In the genomic region with DNA sequence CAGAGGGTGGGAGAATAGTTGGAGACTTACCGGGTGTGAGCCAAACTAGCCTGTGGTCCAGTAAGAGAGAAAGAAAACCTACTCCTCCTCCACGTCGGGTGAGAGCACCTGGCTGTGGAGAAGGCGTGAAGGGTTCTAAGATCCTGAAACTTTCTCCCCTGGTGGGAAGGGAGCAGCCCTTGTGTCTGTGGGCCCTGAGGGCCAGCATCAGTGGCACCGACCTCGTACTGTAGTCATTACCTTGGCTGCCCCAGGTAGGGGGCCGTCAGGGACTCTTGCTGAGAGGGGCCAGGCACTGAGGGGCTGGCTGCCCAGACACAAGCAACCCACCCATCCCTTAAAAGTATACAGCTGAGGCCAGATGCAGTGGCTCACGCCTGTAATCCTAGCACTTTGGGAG, we compare ENCODE assay signal across 31 cellular contexts.
"Had no signal": no experiment of that assay in that cellular context is flagged by ENCODE, and none has a peak within 500 bp of the region (broad histone marks: within the 10 kb centered on the region; RNA-seq: fewer than 3 reads in every experiment).

No MANE protein-coding gene starts in this region.

- H3K9me3 ChIP-seq: ascending aorta, MG63, Peyer's patch, SJSA1, SK-N-SH had no signal

- H3K9ac ChIP-seq: SK-N-SH had no signal

- H3K4me1 ChIP-seq: Peyer's patch had no signal

- H3K4me3 ChIP-seq: ascending aorta, cardiac muscle cell, MG63, Peyer's patch, SJSA1 had no signal

- H3K4me3 Mint-ChIP-seq: activated CD4-positive, alpha-beta T cell treated with anti-CD3 and anti-CD28 coated beads for 36 hours; activated CD4-positive, alpha-beta T cell treated with anti-CD3 and anti-CD28 coated beads, Interleukin-2, amount 10 ng/mL, durations not matched to agents 7 days and 5 days; activated CD8-positive, alpha-beta T cell treated with anti-CD3 and anti-CD28 coated beads, Interleukin-2, amount 10 ng/mL, durations not matched to agents 7 days and 5 days; activated naive CD4-positive, alpha-beta T cell treated with anti-CD3 and anti-CD28 coated beads, Interleukin-2, amount 10 ng/mL, durations not matched to agents 7 days and 5 days; activated naive CD8-positive, alpha-beta T cell; activated naive CD8-positive, alpha-beta T cell treated with anti-CD3 and anti-CD28 coated beads, Interleukin-2, amount 50 U/mL, for 24 hours; T-helper 1 cell treated with Interleukin-12 subunit alpha and Interleukin-12 subunit beta and Interleukin-4 antibody, amounts not matched to agents 30 μg/mL and 1 μg/mL, for 36 hours; T-helper 2 cell treated with Interferon-gamma antibody and Interleukin-4, amounts not matched to agents 5 μg/mL and 100 μg/mL, for 36 hours had no signal

- H3K27ac ChIP-seq: ascending aorta, cardiac muscle cell, Peyer's patch, SJSA1 had no signal

- H3K36me3 ChIP-seq: ascending aorta, cardiac muscle cell, MG63, Peyer's patch, SJSA1 had no signal

- DNase-seq: activated CD4-positive, alpha-beta T cell treated with anti-CD3 and anti-CD28 coated beads for 36 hours; activated CD4-positive, alpha-beta T cell treated with anti-CD3 and anti-CD28 coated beads, Interleukin-2, amount 10 ng/mL, durations not matched to agents 7 days and 5 days; activated CD4-positive, alpha-beta T cell treated with anti-CD3 and anti-CD28 coated beads, Interleukin-2, amount 50 U/mL, for 48 hours; activated CD8-positive, alpha-beta T cell treated with anti-CD3 and anti-CD28 coated beads, Interleukin-2, amount 10 ng/mL, durations not matched to agents 7 days and 5 days; activated effector memory CD4-positive, alpha-beta T cell treated with Interleukin-2 at 50 U/mL for 16 hours; activated naive CD4-positive, alpha-beta T cell treated with anti-CD3 and anti-CD28 coated beads, Interleukin-2, amount 10 ng/mL, durations not matched to agents 7 days and 5 days; activated naive CD8-positive, alpha-beta T cell treated with anti-CD3 and anti-CD28 coated beads, Interleukin-2, amount 50 U/mL, for 24 hours; activated T-cell treated with anti-CD3 and anti-CD28 coated beads, Interleukin-2, amount 50 U/mL, for 48 hours; Kasumi-1; KG1; NCI-H1048; NCI-H1105 treated with DMSO at 0.1 percent for 48 hours; NCI-H1436; NCI-H1694; NCI-H1930; NCI-H2081 treated with DMSO at 0.1 percent for 48 hours; NCI-H345; NCI-H524 treated with DMSO at 0.1 percent for 48 hours; NK-92 treated with Interleukin-12 subunit alpha and Interleukin-12 subunit beta, amount 100 ng/mL, for 24 hours; PC-3; Peyer's patch; RPMI8226; SHP77 treated with DMSO at 0.1 percent for 48 hours; SK-N-SH had no signal

- H3K4me1 Mint-ChIP-seq: activated CD4-positive, alpha-beta T cell treated with anti-CD3 and anti-CD28 coated beads for 36 hours had no signal

- H3K27me3 ChIP-seq: ascending aorta, cardiac muscle cell, MG63, Peyer's patch had no signal

- H3K36me3 Mint-ChIP-seq: activated naive CD4-positive, alpha-beta T cell treated with anti-CD3 and anti-CD28 coated beads, Interleukin-2, amount 10 ng/mL, durations not matched to agents 7 days and 5 days; activated naive CD8-positive, alpha-beta T cell had no signal

- ATAC-seq: activated CD4-positive, alpha-beta T cell treated with anti-CD3 and anti-CD28 coated beads for 36 hours; activated CD8-positive, alpha-beta T cell treated with anti-CD3 and anti-CD28 coated beads, Interleukin-2, amount 10 ng/mL, durations not matched to agents 7 days and 5 days; activated naive CD8-positive, alpha-beta T cell treated with anti-CD3 and anti-CD28 coated beads, Interleukin-2, amount 50 U/mL, for 24 hours; PC-3 had no signal

- H3K9me3 Mint-ChIP-seq: activated CD4-positive, alpha-beta T cell treated with anti-CD3 and anti-CD28 coated beads, Interleukin-2, amount 10 ng/mL, durations not matched to agents 7 days and 5 days; activated naive CD4-positive, alpha-beta T cell treated with anti-CD3 and anti-CD28 coated beads, Interleukin-2, amount 10 ng/mL, durations not matched to agents 7 days and 5 days; activated naive CD8-positive, alpha-beta T cell treated with anti-CD3 and anti-CD28 coated beads, Interleukin-2, amount 50 U/mL, for 24 hours; T-helper 1 cell treated with Interleukin-12 subunit alpha and Interleukin-12 subunit beta and Interleukin-4 antibody, amounts not matched to agents 30 μg/mL and 1 μg/mL, for 36 hours; T-helper 2 cell treated with Interferon-gamma antibody and Interleukin-4, amounts not matched to agents 5 μg/mL and 100 μg/mL, for 36 hours had no signal
